In the genomic region with DNA sequence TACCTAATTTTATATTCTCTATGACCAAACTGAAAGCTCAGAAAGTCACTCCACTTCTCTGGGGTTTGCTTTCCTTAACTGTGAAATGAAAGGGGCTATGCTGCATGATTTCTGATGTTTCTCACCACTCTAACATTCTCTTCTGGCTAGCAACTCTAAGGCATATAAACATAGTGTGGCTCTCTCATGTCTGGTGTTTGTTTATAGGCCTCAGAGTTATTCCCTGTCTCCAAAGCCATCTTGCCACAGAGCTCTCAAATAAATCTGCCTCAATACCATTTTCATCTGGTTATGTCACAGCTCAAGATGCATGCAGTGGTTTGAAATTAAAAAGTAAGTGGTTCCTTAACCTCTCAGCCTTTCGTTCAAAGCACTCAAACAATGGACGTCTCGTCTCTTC, we compare ENCODE assay signal across 14 cellular contexts.
"Had no signal": no experiment of that assay in that cellular context is flagged by ENCODE, and none has a peak within 500 bp of the region (broad histone marks: within the 10 kb centered on the region; RNA-seq: fewer than 3 reads in every experiment).

No MANE protein-coding gene starts in this region.

- ATAC-seq: activated CD8-positive, alpha-beta T cell treated with anti-CD3 and anti-CD28 coated beads, Interleukin-2, amount 10 ng/mL, durations not matched to agents 7 days and 5 days; body of pancreas; foreskin keratinocyte; T-cell; WTC11 had no signal

- DNase-seq: activated CD4-positive, alpha-beta T cell treated with anti-CD3 and anti-CD28 coated beads for 48 hours; activated CD8-positive, alpha-beta memory T cell treated with anti-CD3 and anti-CD28 coated beads, Interleukin-2, amount 50 U/mL, for 48 hours; activated CD8-positive, alpha-beta T cell treated with anti-CD3 and anti-CD28 coated beads, Interleukin-2, amount 10 ng/mL, durations not matched to agents 7 days and 5 days; activated naive CD4-positive, alpha-beta T cell treated with Interleukin-2 at 50 U/mL for 16 hours; body of pancreas; dermis blood vessel endothelial cell; erythroblast; foreskin keratinocyte; head of caudate nucleus; small intestine; stomach; T-cell had no signal

- H3K27ac ChIP-seq: foreskin keratinocyte had no signal

- H3K4me3 ChIP-seq: body of pancreas, stomach had no signal

- H3K9me3 ChIP-seq: body of pancreas had no signal

- H3K27me3 ChIP-seq: body of pancreas, foreskin keratinocyte, stomach had no signal

- FAIRE-seq: small intestine, urothelium cell line had no signal

- H3K4me1 ChIP-seq: foreskin keratinocyte had no signal
